9 cellular contexts compared by ENCODE assay signal in the genomic region with DNA sequence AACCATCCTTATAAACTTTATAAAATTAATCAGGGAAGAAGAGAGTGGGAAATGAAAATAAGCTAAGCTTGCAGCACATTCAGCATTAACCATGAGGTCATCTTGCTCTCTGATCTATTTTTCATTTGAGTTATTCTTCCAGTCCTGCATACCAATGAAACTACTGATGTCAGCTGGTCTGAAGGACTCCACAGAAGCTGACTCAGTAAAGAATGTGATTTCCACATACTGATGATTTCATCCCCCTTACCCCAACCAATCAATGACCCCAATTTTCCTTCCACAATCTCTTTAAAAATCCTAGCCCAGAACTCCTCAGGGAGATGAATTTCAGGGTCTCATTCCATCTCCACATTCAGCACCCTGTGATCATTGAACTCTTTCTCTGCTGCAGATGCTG. TPM values are rescaled to one million over a fixed set of nuclear protein-coding genes. Genes with fewer than 3 reads are reported as not detected.
A peak's percentile ranks its signal among the peaks of the same experiment; 100 is the strongest.
DNase-seq lines count a peak whose midpoint lies in the region; ATAC-seq and TF ChIP-seq lines count a peak whose summit lies in the region.
"Had no signal": no experiment of that assay in that cellular context is flagged by ENCODE, and none has a peak within 500 bp of the region (broad histone marks: within the 10 kb centered on the region; RNA-seq: fewer than 3 reads in every experiment).

No MANE protein-coding gene starts in this region.

- H3K36me3 ChIP-seq in breast epithelium: no peaks in the 10 kb centered on the region
- H3K36me3 ChIP-seq in vagina: no peaks in the 10 kb centered on the region

- POLR2A ChIA-PET in MCF 10A (lab: Yijun Ruan, JAX): interaction anchor here (0.6 to 1.3 kb wide), 3 partner anchors 12 to 151 kb away, joined by 3 to 5 read pairs (median 4); no protein-coding TSS in a partner anchor

- H3K27ac ChIP-seq in breast epithelium (peak overlapping the region in 1 of 2 donors; percentile 58), vagina (peak overlapping the region; percentile 55)

- no peaks in the 10 kb centered on the region for H3K27me3 Mint-ChIP-seq in MCF 10A (ENCODE audit: insufficient read depth, unreplicated experiment)
- peaks cover 0 to 21% of the 10 kb centered on the region in 2 donors for H3K27me3 Mint-ChIP-seq in natural killer cell treated with Interleukin-12 subunit alpha and Interleukin-12 subunit beta and Interleukin-15 and Interleukin-18, amount 100 ng/mL, for 72 hours

- ATAC-seq in natural killer cell treated with Interleukin-12 subunit alpha and Interleukin-12 subunit beta and Interleukin-15 and Interleukin-18, amount 100 ng/mL, for 72 hours: no peak
- ATAC-seq in GM21515 (IDR thresholded peaks at IDR 0.05; ENCODE audit: unreplicated experiment): no peak

- H3K36me3 Mint-ChIP-seq in MCF 10A (ENCODE audit: insufficient read depth, unreplicated experiment): no peaks in the 10 kb centered on the region
- no peaks in the 10 kb centered on the region for H3K36me3 Mint-ChIP-seq in natural killer cell treated with Interleukin-12 subunit alpha and Interleukin-12 subunit beta and Interleukin-15 and Interleukin-18, amount 100 ng/mL, for 72 hours

- H3K4me1 ChIP-seq in breast epithelium (no peaks in the 10 kb centered on the region), vagina (peaks cover 7% of the 10 kb centered on the region)

- TF ChIP-seq CTCF in MCF 10A (IDR thresholded peaks at IDR 0.05; ENCODE audit: unreplicated experiment) (no peak), breast epithelium (IDR thresholded peaks at IDR 0.05) (no peak), vagina (IDR thresholded peaks at IDR 0.05) (no peak)

- peaks cover 8% of the 10 kb centered on the region for H3K9me3 Mint-ChIP-seq in MCF 10A (ENCODE audit: unreplicated experiment)
- no peaks in the 10 kb centered on the region for H3K9me3 Mint-ChIP-seq in natural killer cell treated with Interleukin-12 subunit alpha and Interleukin-12 subunit beta and Interleukin-15 and Interleukin-18, amount 100 ng/mL, for 72 hours

- intact Hi-C loops in MCF 10A (cut with micrococcal nuclease): loop anchor here (1.0 kb wide), 1 partner anchor 33 kb away; no protein-coding TSS in a partner anchor
- intact Hi-C loops in breast epithelium (cut with DNase I; ENCODE audit: low total_unique reads): no loop called here
- intact Hi-C loops in vagina (cut with DNase I): no loop called here

- DNase-seq in MCF 10A (ENCODE audit: unreplicated experiment) (peak; percentile 69), breast epithelium (ENCODE audit: low spot score in 2 of 2) (no peak), brain pericyte (ENCODE audit: low read depth, low spot score) (peak; percentile 47), kidney tubule cell (ENCODE audit: low spot score) (peak; percentile 91), vagina (ENCODE audit: extremely low spot score in 2 of 2) (no peak), NOMO-1 treated with DMSO at 0.1 percent for 48 hours (lab: John Stamatoyannopoulos, UW; ENCODE audit: unreplicated experiment) (no peak)
- DNase-seq in natural killer cell treated with Interleukin-12 subunit alpha and Interleukin-12 subunit beta and Interleukin-15 and Interleukin-18, amount 100 ng/mL, for 72 hours (ENCODE audit: low spot score): no peak
- DNase-seq: 8988T had no signal

- no peak overlapping the region for H3K4me3 Mint-ChIP-seq in MCF 10A (ENCODE audit: unreplicated experiment)
- no peak overlapping the region for H3K4me3 Mint-ChIP-seq in natural killer cell treated with Interleukin-12 subunit alpha and Interleukin-12 subunit beta and Interleukin-15 and Interleukin-18, amount 100 ng/mL, for 72 hours

- H3K27ac Mint-ChIP-seq in MCF 10A (ENCODE audit: low read depth, unreplicated experiment): no peak overlapping the region
- no peak overlapping the region for H3K27ac Mint-ChIP-seq in natural killer cell treated with Interleukin-12 subunit alpha and Interleukin-12 subunit beta and Interleukin-15 and Interleukin-18, amount 100 ng/mL, for 72 hours

- peaks cover 8% of the 10 kb centered on the region for H3K4me1 Mint-ChIP-seq in MCF 10A (ENCODE audit: insufficient read depth, unreplicated experiment)
- no peaks in the 10 kb centered on the region for H3K4me1 Mint-ChIP-seq in natural killer cell treated with Interleukin-12 subunit alpha and Interleukin-12 subunit beta and Interleukin-15 and Interleukin-18, amount 100 ng/mL, for 72 hours (ENCODE audit: low read depth in 2 of 2)

- H3K9me3 ChIP-seq in breast epithelium (no peaks in the 10 kb centered on the region), vagina (no peaks in the 10 kb centered on the region)

- H3K4me3 ChIP-seq in breast epithelium (no peak overlapping the region), vagina (no peak overlapping the region)

- CTCF ChIA-PET in MCF 10A (lab: Yijun Ruan, JAX): interaction anchor here (1.5 kb wide), 1 partner anchor 249 kb away, joined by 4 read pairs; no protein-coding TSS in a partner anchor

- BruUV-seq in MCF 10A (replicated peaks; lab: Mats Ljungman, UMichigan): no TSS peak

- TF ChIP-seq POLR2A in breast epithelium (IDR thresholded peaks at IDR 0.05) (no peak), vagina (IDR thresholded peaks at IDR 0.05) (no peak)

- no peaks in the 10 kb centered on the region for H3K27me3 ChIP-seq in breast epithelium
- no peaks in the 10 kb centered on the region for H3K27me3 ChIP-seq in vagina

RNA-seq across cellular contexts. Expression of a gene that starts 18.8 kb away (rescaled TPM):
- not detected in 2 replicates for total RNA-seq in MCF 10A (2022)
- total RNA-seq in breast epithelium: under 1 TPM in 1 of 3 donors, not detected in 2; under 0.01 TPM
- not detected for total RNA-seq in vagina
- total RNA-seq in natural killer cell treated with Interleukin-12 subunit alpha and Interleukin-12 subunit beta and Interleukin-15 and Interleukin-18, amount 100 ng/mL, for 72 hours: not detected

Comparison
In these comparisons a context has a peak if more than half of its experiments do, and no peak if none do; other contexts are left out.
1. DNase-seq: peak in MCF 10A (single experiment), brain pericyte (single experiment) and kidney tubule cell (single experiment); none in breast epithelium (0 of 2), vagina (0 of 2), natural killer cell treated with Interleukin-12 subunit alpha and Interleukin-12 subunit beta and Interleukin-15 and Interleukin-18, amount 100 ng/mL, for 72 hours (single experiment) and NOMO-1 treated with DMSO at 0.1 percent for 48 hours (single experiment).